9 cellular contexts compared by ENCODE assay signal in the genomic region with DNA sequence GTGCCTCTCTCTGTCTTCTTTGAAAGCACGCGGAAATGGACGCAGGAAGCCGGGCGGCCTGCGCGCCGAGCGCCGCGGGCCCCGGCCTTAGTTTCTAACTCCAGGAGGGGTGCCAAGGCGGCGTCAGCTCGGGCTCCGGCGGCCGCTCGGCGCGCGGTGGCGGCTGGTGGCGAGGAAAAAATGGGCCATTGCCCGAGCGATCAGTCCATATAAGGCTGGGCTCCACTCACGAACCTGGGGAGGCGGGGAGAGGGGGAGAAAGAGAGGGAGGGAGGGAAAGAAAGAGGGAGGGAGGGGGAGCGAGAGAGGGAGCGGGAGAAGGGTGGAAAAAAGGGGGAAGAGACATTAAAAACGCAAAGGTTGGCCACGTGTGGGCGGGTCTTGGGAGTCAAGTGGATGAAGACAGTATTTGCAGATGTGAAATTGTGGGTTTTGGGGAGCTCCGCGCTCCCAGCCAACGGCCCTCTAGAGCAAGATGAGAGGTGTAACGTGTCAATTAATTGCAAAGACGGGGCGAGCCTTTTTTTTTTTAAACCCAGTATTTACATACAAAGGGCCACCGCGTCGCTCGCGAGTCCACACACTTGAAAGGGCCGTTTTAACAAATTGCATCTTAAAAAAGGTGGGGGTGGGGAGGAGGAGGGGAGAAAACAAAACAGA. TPM values are rescaled to one million over a fixed set of nuclear protein-coding genes. Genes with fewer than 3 reads are reported as not detected.
A peak's percentile ranks its signal among the peaks of the same experiment; 100 is the strongest.
DNase-seq lines count a peak whose midpoint lies in the region; ATAC-seq, FAIRE-seq and TF ChIP-seq lines count a peak whose summit lies in the region.
"Had no signal": no experiment of that assay in that cellular context is flagged by ENCODE, and none has a peak within 500 bp of the region (broad histone marks: within the 10 kb centered on the region; RNA-seq: fewer than 3 reads in every experiment).

A gene (minus strand): TSS at position 184 of the 660 bp plus-strand sequence. CDS start 395 bp downstream, outside the sequence.

- no peak for ATAC-seq in HG03439 (IDR thresholded peaks at IDR 0.05; ENCODE audit: unreplicated experiment)
- ATAC-seq in GM18505 (IDR thresholded peaks at IDR 0.05; ENCODE audit: unreplicated experiment), result no peak

- POLR2A ChIA-PET in H1 (lab: Charles Lee; ENCODE audit: partially characterized antibody), result interaction anchor here (0.8 kb wide), 1 partner anchor 413 kb away, joined by 5 read pairs; no protein-coding TSS in a partner anchor

- no peak within 1 kb of the TSS for H2BK120ac ChIP-seq in H1 (replicated peaks; ENCODE audit: low read depth, low read length)

- H3K27me3 ChIP-seq in H1 (replicated peaks in 1 of 4; ENCODE audit: control insufficient read depth in 3 of 4, extremely low read depth in 1 of 4, insufficient read depth in 3 of 4, low read length in 3 of 4) (peaks cover 76 to 90% (median 86%) of the 10 kb centered on the region in 4 experiments; a peak in 6 of 7 replicates), parathyroid adenoma (ENCODE audit: control insufficient read depth, insufficient read depth, low read length) (peaks cover 49% of the 10 kb centered on the region)

- no peak within 1 kb of the TSS for H3K23ac ChIP-seq in H1 (ENCODE audit: insufficient read length)

- no peak within 1 kb of the TSS for H2AK5ac ChIP-seq in H1 (ENCODE audit: low read depth, low read length)

- TF ChIP-seq RAD21 in H1 (IDR thresholded peaks at IDR 0.05 in 1 of 2, conservative IDR thresholded peaks at IDR 0.05 in 1 of 2; ENCODE audit: low read depth in 2 of 2, low read length in 2 of 2), result no peak

- no peak for TF ChIP-seq CTCF in H1 (IDR thresholded peaks at IDR 0.05; ENCODE audit: control extremely low read depth in 1 of 3, insufficient read depth in 1 of 3, low read depth in 1 of 3, low read length in 3 of 3)
- no peak for TF ChIP-seq CTCF in parathyroid adenoma (IDR thresholded peaks at IDR 0.05)

- no peak for TF ChIP-seq EP300 in H1 (IDR thresholded peaks at IDR 0.05; ENCODE audit: borderline replicate concordance in 1 of 2, low read depth in 2 of 2, low read length in 2 of 2)

- H4K20me1 ChIP-seq in H1 (replicated peaks in 1 of 2; ENCODE audit: control insufficient read depth in 1 of 2, insufficient read depth in 2 of 2, low read length in 2 of 2), result peaks cover 10 to 23% of the 10 kb centered on the region in 2 experiments

- no peak within 1 kb of the TSS for H2BK15ac ChIP-seq in H1 (ENCODE audit: low read length)

- no peaks in the 10 kb centered on the region for H3K79me1 ChIP-seq in H1 (ENCODE audit: low read depth, low read length)

- H3K79me2 ChIP-seq in H1 (ENCODE audit: control insufficient read depth in 1 of 2, insufficient read depth in 2 of 2, low read length in 2 of 2) (no peaks in the 10 kb centered on the region), parathyroid adenoma (no peaks in the 10 kb centered on the region)

- no peak for FAIRE-seq in H1 (lab: Jason Lieb, UNC)

- in situ Hi-C loops in Caki2 (cut with HindIII; ENCODE audit: low pct_unique_long_range_greater_than_20kb, low sequenced_read_pairs), result no loop called here

- peak within 1 kb of the TSS; percentile 61; the same call in 1 of the 2 replicates for H2BK20ac ChIP-seq in H1 (ENCODE audit: low read length)

- H3K9ac ChIP-seq in H1 (replicated peaks in 1 of 4; ENCODE audit: extremely low read depth in 1 of 4, low read depth in 3 of 4, low read length in 3 of 4), result peak within 1 kb of the TSS in 1 of 4 experiments; percentile 53; a peak in 1 of 7 replicates
- H3K9ac ChIP-seq in parathyroid adenoma, result no peak within 1 kb of the TSS

- H3K4me1 ChIP-seq in H1 (replicated peaks in 1 of 4; ENCODE audit: control insufficient read depth in 3 of 4, insufficient read depth in 4 of 4, low read length in 3 of 4), result peaks cover 6 to 57% (median 33%) of the 10 kb centered on the region in 4 experiments; a peak in 6 of 7 replicates
- H3K4me1 ChIP-seq in parathyroid adenoma, result no peaks in the 10 kb centered on the region

- H3K36me3 ChIP-seq in H1 (ENCODE audit: control insufficient read depth in 2 of 4, insufficient read depth in 4 of 4, low read length in 3 of 4) (no peaks in the 10 kb centered on the region), parathyroid adenoma (ENCODE audit: control insufficient read depth, insufficient read depth, low read length) (no peaks in the 10 kb centered on the region)

- H4K8ac ChIP-seq in H1 (ENCODE audit: extremely low read depth, insufficient read depth, low read length), result peak within 1 kb of the TSS; percentile 63

- H2BK5ac ChIP-seq in H1 (ENCODE audit: low read depth, low read length), result no peak within 1 kb of the TSS; the same call in 1 of the 2 replicates

- H3K9me3 ChIP-seq in H1 (ENCODE audit: insufficient read depth in 2 of 2, low read depth in 1 of 2, low read length in 1 of 2), result no peaks in the 10 kb centered on the region
- no peaks in the 10 kb centered on the region for H3K9me3 ChIP-seq in parathyroid adenoma (ENCODE audit: control insufficient read depth, low read length)

- no peak for TF ChIP-seq POLR2A in H1 (IDR thresholded peaks at IDR 0.05; ENCODE audit: control extremely low read depth in 1 of 2, low read depth in 2 of 2, low read length in 2 of 2)
- TF ChIP-seq POLR2A in GM18505 (IDR thresholded peaks at IDR 0.05; ENCODE audit: borderline replicate concordance, extremely low read depth, insufficient read depth, insufficient read length), result no peak

- WGBS in H1 (ENCODE audit: extremely low coverage in 1 of 2, insufficient coverage in 1 of 2, insufficient read length in 1 of 2, insufficient replicate concordance in 2 of 2, low coverage in 1 of 2, low lambda C conversion rate in 2 of 2, missing lambda C conversion rate in 1 of 2), 2 experiments, result 0% methylated on average over 40 of the region's 45 CpGs; no CpG with 5 or more reads in 1 of the 2 experiments

- peak within 1 kb of the TSS; percentile 65 to 79 for H3K4me2 ChIP-seq in H1 (ENCODE audit: insufficient read depth in 1 of 2, low read depth in 2 of 2, low read length in 2 of 2)
- H3K4me2 ChIP-seq in parathyroid adenoma (ENCODE audit: low read length), result peak within 1 kb of the TSS; percentile 44

- H3K18ac ChIP-seq in H1 (ENCODE audit: extremely low read depth, low read length), result peak within 1 kb of the TSS; percentile 32

- H2BK12ac ChIP-seq in H1 (ENCODE audit: low read depth, low read length), result peak within 1 kb of the TSS; percentile 80; the same call in 1 of the 2 replicates

- H4K5ac ChIP-seq in H1 (ENCODE audit: insufficient read length, low read depth, low read length), result no peak within 1 kb of the TSS

- H3K4ac ChIP-seq in H1 (replicated peaks; ENCODE audit: insufficient read length, low read depth, low read length), result no peak within 1 kb of the TSS

- H3K27ac ChIP-seq in H1 (ENCODE audit: low read depth, low read length), result no peak within 1 kb of the TSS
- H3K27ac ChIP-seq in parathyroid adenoma, result no peak within 1 kb of the TSS

- CTCF ChIA-PET in H1 (lab: Charles Lee; ENCODE audit: partially characterized antibody), result interaction anchor here (12.5 kb wide), 1 partner anchor 58 kb away, joined by 79 read pairs; no protein-coding TSS in a partner anchor

- peaks cover 6% of the 10 kb centered on the region; the same call in 1 of the 2 replicates for H3K23me2 ChIP-seq in H1 (ENCODE audit: low read depth, low read length)

- no peak within 1 kb of the TSS for H2AFZ ChIP-seq in H1 (ENCODE audit: low read length)
- peak within 1 kb of the TSS; percentile 5 for H2AFZ ChIP-seq in parathyroid adenoma

- H3K14ac ChIP-seq in H1 (ENCODE audit: insufficient read length), result no peak within 1 kb of the TSS

- no peak within 1 kb of the TSS for H3K56ac ChIP-seq in H1 (replicated peaks; ENCODE audit: insufficient read length, low read depth, low read length)

- no peak within 1 kb of the TSS for H4K91ac ChIP-seq in H1 (replicated peaks; ENCODE audit: insufficient read length, low read length)

- H3K4me3 ChIP-seq in H1 (ENCODE audit: extremely low read depth in 1 of 4, insufficient read depth in 2 of 4, low read depth in 3 of 4, low read length in 4 of 4) (peak within 1 kb of the TSS; percentile 14 to 58 (median 32); a peak in 5 of 8 replicates), parathyroid adenoma (ENCODE audit: low read depth, low read length) (peak within 1 kb of the TSS; percentile 11)

- DNase-seq in Caki2 (ENCODE audit: low read depth) (peak; percentile 28), M059J (ENCODE audit: low read depth) (peak; percentile 75), H1 (ENCODE audit: low read depth in 1 of 2, low spot score in 2 of 2) (peak in 1 of 2 experiments; percentile 75), DMS53 (lab: John Stamatoyannopoulos, UW) (no peak)
- no peak for DNase-seq in activated effector memory CD4-positive, alpha-beta T cell treated with Interleukin-2 at 50 U/mL for 16 hours

TF ChIP-seq in H1, 55 proteins besides CTCF, POLR2A, EP300 and RAD21 (continues in another document):
- TF ChIP-seq HDAC2 (IDR thresholded peaks at IDR 0.05; ENCODE audit: borderline replicate concordance in 1 of 2, low read depth in 2 of 2, low read length in 2 of 2), result peak; percentile 55 to 90; a peak in 2 of 4 replicates
- TF ChIP-seq RBBP5 (IDR thresholded peaks at IDR 0.05; ENCODE audit: borderline replicate concordance, low read depth, low read length), result peak; percentile 28; the same call in 1 of the 2 replicates
- TF ChIP-seq, protein P1, sequence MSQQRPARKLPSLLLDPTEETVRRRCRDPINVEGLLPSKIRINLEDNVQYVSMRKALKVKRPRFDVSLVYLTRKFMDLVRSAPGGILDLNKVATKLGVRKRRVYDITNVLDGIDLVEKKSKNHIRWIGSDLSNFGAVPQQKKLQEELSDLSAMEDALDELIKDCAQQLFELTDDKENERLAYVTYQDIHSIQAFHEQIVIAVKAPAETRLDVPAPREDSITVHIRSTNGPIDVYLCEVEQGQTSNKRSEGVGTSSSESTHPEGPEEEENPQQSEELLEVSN (IDR thresholded peaks at IDR 0.05), result peak; percentile 80
- TF ChIP-seq BACH1 (IDR thresholded peaks at IDR 0.05; ENCODE audit: low read length), result peak; percentile 72
- TF ChIP-seq POU5F1 (IDR thresholded peaks at IDR 0.05; ENCODE audit: low read depth, low read length), result no peak
- no peak for TF ChIP-seq NRF1 (IDR thresholded peaks at IDR 0.05; ENCODE audit: low read depth, low read length)
- TF ChIP-seq ASH2L (IDR thresholded peaks at IDR 0.05; ENCODE audit: low read length), result peak; percentile 14
- TF ChIP-seq EZH2 (IDR thresholded peaks at IDR 0.05; ENCODE audit: low read depth, low read length, severe bottlenecking), result no peak
- no peak for TF ChIP-seq GTF2F1 (IDR thresholded peaks at IDR 0.05; ENCODE audit: borderline replicate concordance, low read depth, low read length)
- TF ChIP-seq TAF1 (IDR thresholded peaks at IDR 0.05; ENCODE audit: low read depth, low read length), result no peak

RNA-seq across cellular contexts. Expression of the gene that starts here (rescaled TPM):
- total RNA-seq in Caki2 (2014; rRNA removed; shearing (Covaris generic); ENCODE audit: low replicate concordance), result not detected in 2 replicates
- total RNA-seq in M059J (2014; rRNA removed; shearing (Covaris generic)), result 1.7 and 2.6 TPM in 2 replicates
- not detected in 2 replicates for total RNA-seq in H1 (2021; fragmentation: NEBNext Ultra II Directional; extraction: Animal tissue kit (Norgen Biotek cat#: 25700))
- not detected in 2 replicates for polyA plus RNA-seq in H1 (2011; rRNA removed)
- polyA plus RNA-seq in H1 (2011; cell fraction: cytosol; rRNA removed), result not detected
- polyA plus RNA-seq in H1 (2011; cell fraction: nucleus; rRNA removed), result not detected
- not detected in 4 replicates for polyA plus RNA-seq in H1 (2012, experiment 1 of 2)
- not detected for polyA plus RNA-seq in H1 (2012, experiment 2 of 2)
- 0.06 TPM for polyA plus RNA-seq in H1 (2013, experiment 1 of 2)
- polyA plus RNA-seq in H1 (2013, experiment 2 of 2), result not detected
- polyA minus RNA-seq in H1 (2011; rRNA and poly(A)+ RNA removed), result not detected in 2 replicates
- not detected for polyA minus RNA-seq in H1 (2011; cell fraction: cytosol; rRNA and poly(A)+ RNA removed)
- polyA minus RNA-seq in H1 (2011; cell fraction: nucleus; rRNA and poly(A)+ RNA removed), result not detected
- total RNA-seq: epithelial cell of proximal tubule had no signal

Comparison
In these comparisons a context has a peak if more than half of its experiments do, and no peak if none do; other contexts are left out.
1. Peak in DNase-seq in Caki2; RNA of the gene not detected or under 1 TPM.